ENCODE assay signal across 20 cellular contexts in genomic region chr7:2818653-2819052, GRCh38. TPM values are rescaled to one million over a fixed set of nuclear protein-coding genes. Genes with fewer than 3 reads are reported as not detected.
DNase-seq lines count a peak whose midpoint lies in the region; ATAC-seq, FAIRE-seq and TF ChIP-seq lines count a peak whose summit lies in the region.
"Had no signal": no experiment of that assay in that cellular context is flagged by ENCODE, and none has a peak within 500 bp of the region (broad histone marks: within the 10 kb centered on the region; RNA-seq: fewer than 3 reads in every experiment).

No MANE protein-coding gene starts in this region.

- H3K27ac Mint-ChIP-seq in MCF 10A (ENCODE audit: low read depth, unreplicated experiment): no peak overlapping the region
- H3K27ac Mint-ChIP-seq: B cell, natural killer cell, T-helper 17 cell had no signal

- CTCF ChIA-PET in mammary epithelial cell (lab: Charles Lee; ENCODE audit: low non-redundant PET) (no interaction called here), MCF 10A (lab: Yijun Ruan, JAX) (interaction anchor here (0.5 to 0.9 kb wide), 3 partner anchors 47 to 367 kb away, joined by 3 read pairs; no protein-coding TSS in a partner anchor)

- H3K4me1 Mint-ChIP-seq in MCF 10A (ENCODE audit: insufficient read depth, unreplicated experiment): peaks cover 34% of the 10 kb centered on the region

- peaks cover 47% of the 10 kb centered on the region for H3K4me1 ChIP-seq in mammary epithelial cell (ENCODE audit: insufficient read depth, low read length)
- H3K4me1 ChIP-seq in RWPE2 (ENCODE audit: insufficient read depth, poor library complexity, severe bottlenecking): peaks cover 46% of the 10 kb centered on the region
- H3K4me1 ChIP-seq in kidney (ENCODE audit: control insufficient read depth in 1 of 2, insufficient read depth in 1 of 2, low read depth in 1 of 2, low read length in 2 of 2): peaks cover 7 to 34% of the 10 kb centered on the region in 2 donors
- peaks cover 18 to 66% (median 33%) of the 10 kb centered on the region in 4 donors for H3K4me1 ChIP-seq in stomach

- no peaks in the 10 kb centered on the region for H3K27me3 Mint-ChIP-seq in MCF 10A (ENCODE audit: insufficient read depth, unreplicated experiment)
- H3K27me3 Mint-ChIP-seq: B cell, T-helper 17 cell had no signal

- dilution Hi-C loops in mammary epithelial cell (cut with HindIII; ENCODE audit: low sequenced_read_pairs): no loop called here

- BruUV-seq in mammary epithelial cell (replicated peaks; lab: Mats Ljungman, UMichigan) (no TSS peak), MCF 10A (replicated peaks; lab: Mats Ljungman, UMichigan) (no TSS peak)

- no peaks in the 10 kb centered on the region for H4K20me1 ChIP-seq in mammary epithelial cell (ENCODE audit: insufficient read depth, low read length)

- no peak overlapping the region for H3K4me2 ChIP-seq in mammary epithelial cell (ENCODE audit: insufficient read depth, low read depth, low read length)

- peaks cover 77% of the 10 kb centered on the region for H3K79me2 ChIP-seq in mammary epithelial cell (ENCODE audit: insufficient read depth, low read length)

- H3K4me3 Mint-ChIP-seq in MCF 10A (ENCODE audit: unreplicated experiment): no peak overlapping the region
- H3K4me3 Mint-ChIP-seq: B cell, natural killer cell, T-helper 17 cell had no signal

- TF ChIP-seq POLR2A in stomach (IDR thresholded peaks at IDR 0.05): no peak

- H3K36me3 ChIP-seq in mammary epithelial cell (ENCODE audit: insufficient read depth, low read length): no peaks in the 10 kb centered on the region
- H3K36me3 ChIP-seq in RWPE2 (ENCODE audit: low read depth): peaks cover 3% of the 10 kb centered on the region; the same call in 1 of the 2 replicates
- no peaks in the 10 kb centered on the region for H3K36me3 ChIP-seq in kidney (ENCODE audit: control insufficient read depth in 1 of 2, insufficient read depth in 2 of 2, low read length in 2 of 2)
- no peaks in the 10 kb centered on the region for H3K36me3 ChIP-seq in stomach
- H3K36me3 ChIP-seq: adrenal gland, upper lobe of left lung had no signal

- TF ChIP-seq EP300 in stomach (IDR thresholded peaks at IDR 0.05): no peak

- in situ Hi-C loops in mammary epithelial cell (cut with MboI; ENCODE audit: low sequenced_read_pairs in 2 of 2): no loop called here

- H3K27me3 ChIP-seq in mammary epithelial cell (ENCODE audit: insufficient read depth, low read length) (no peaks in the 10 kb centered on the region), RWPE2 (ENCODE audit: insufficient read depth, poor library complexity, severe bottlenecking) (no peaks in the 10 kb centered on the region), stomach (no peaks in the 10 kb centered on the region)
- H3K27me3 ChIP-seq: adrenal gland, upper lobe of left lung had no signal

- no peak for FAIRE-seq in kidney (lab: Jason Lieb, UNC)
- FAIRE-seq in HTR-8/SVneo (lab: Jason Lieb, UNC): no peak
- FAIRE-seq: bronchial epithelial cell had no signal

- no peaks in the 10 kb centered on the region for H3K9me3 ChIP-seq in mammary epithelial cell (replicated peaks; ENCODE audit: insufficient read depth, low read length)
- H3K9me3 ChIP-seq in RWPE2 (ENCODE audit: severe bottlenecking): no peaks in the 10 kb centered on the region
- H3K9me3 ChIP-seq in kidney (ENCODE audit: control insufficient read depth in 1 of 2, low read length in 2 of 2): no peaks in the 10 kb centered on the region
- no peaks in the 10 kb centered on the region for H3K9me3 ChIP-seq in stomach
- H3K9me3 ChIP-seq: adrenal gland, upper lobe of left lung had no signal

- H3K27ac ChIP-seq in mammary epithelial cell (ENCODE audit: insufficient read depth, low read depth, low read length): peak overlapping the region; percentile 92
- H3K27ac ChIP-seq in RWPE2 (ENCODE audit: poor library complexity, severe bottlenecking): peak overlapping the region; percentile 99
- peak overlapping the region; percentile 10 to 23 for H3K27ac ChIP-seq in kidney (ENCODE audit: low read depth in 2 of 2, low read length in 2 of 2)
- H3K27ac ChIP-seq in stomach: peak overlapping the region in 3 of 5 donors; percentile 18 to 41 (median 24)

- WGBS in mammary epithelial cell (ENCODE audit: low coverage, missing lambda C conversion rate): 100% methylated on average over 8 of the region's 12 CpGs
- 85 to 96% (median 90%) methylated on average over 12 of the region's 12 CpGs for WGBS in stomach, 5 donors

- no peak overlapping the region for H3K9ac ChIP-seq in mammary epithelial cell (ENCODE audit: insufficient read depth, low read length)
- no peak overlapping the region for H3K9ac ChIP-seq in kidney (ENCODE audit: low read length in 2 of 2)

- H3K36me3 Mint-ChIP-seq in MCF 10A (ENCODE audit: insufficient read depth, unreplicated experiment): peaks cover 14% of the 10 kb centered on the region
- H3K36me3 Mint-ChIP-seq: natural killer cell had no signal

- H2AFZ ChIP-seq in mammary epithelial cell (ENCODE audit: low read depth, low read length): no peak overlapping the region

- no peak for TF ChIP-seq CTCF in mammary epithelial cell (conservative IDR thresholded peaks at IDR 0.05 in 1 of 2, IDR thresholded peaks at IDR 0.05 in 1 of 2; ENCODE audit: extremely low read depth in 1 of 2, insufficient read depth in 1 of 2, low read depth in 1 of 2, low read length in 2 of 2)
- TF ChIP-seq CTCF in MCF 10A (IDR thresholded peaks at IDR 0.05; ENCODE audit: unreplicated experiment): no peak
- TF ChIP-seq CTCF in RWPE2 (IDR thresholded peaks at IDR 0.05; ENCODE audit: poor library complexity, severe bottlenecking): no peak
- no peak for TF ChIP-seq CTCF in kidney (IDR thresholded peaks at IDR 0.05; ENCODE audit: borderline replicate concordance, extremely low read depth, insufficient read depth)
- TF ChIP-seq CTCF in stomach (IDR thresholded peaks at IDR 0.05): no peak

- no peak for ATAC-seq in RWPE2 (ENCODE audit: low read depth)
- ATAC-seq: HCT116, natural killer cell, T-helper 17 cell had no signal

- intact Hi-C loops in mammary epithelial cell (cut with micrococcal nuclease): no loop called here
- intact Hi-C loops in MCF 10A (cut with micrococcal nuclease): no loop called here
- intact Hi-C loops in kidney (cut with DNase I): no loop called here
- intact Hi-C loops in stomach (cut with DNase I; ENCODE audit: low total_unique reads): no loop called here

- no peak for DNase-seq in mammary epithelial cell
- no peak for DNase-seq in MCF 10A (ENCODE audit: unreplicated experiment)
- no peak for DNase-seq in RWPE2 (ENCODE audit: low spot score)
- no peak for DNase-seq in kidney
- DNase-seq in stomach: no peak
- no peak for DNase-seq in SW 1271 (lab: John Stamatoyannopoulos, UW)
- DNase-seq in nucleus accumbens (lab: John Stamatoyannopoulos, UW): no peak
- DNase-seq in HTR-8/SVneo (ENCODE audit: insufficient read length, low spot score): no peak
- DNase-seq: activated CD4-positive, alpha-beta T cell treated with anti-CD3 and anti-CD28 coated beads, Interleukin-2, amount 50 U/mL, for 1 hour; mesendoderm; natural killer cell; NCI-H146; NCI-H526 treated with DMSO at 0.1 percent for 48 hours; SIG-M5; T-helper 17 cell had no signal

- POLR2A ChIA-PET in MCF 10A (lab: Yijun Ruan, JAX): interaction anchor here (0.5 to 1.6 kb wide), 2 partner anchors 61 to 1075 kb away, joined by 3 to 4 read pairs; no protein-coding TSS in a partner anchor

- no peaks in the 10 kb centered on the region for H3K9me3 Mint-ChIP-seq in MCF 10A (ENCODE audit: unreplicated experiment)
- H3K9me3 Mint-ChIP-seq: natural killer cell had no signal

- no peak overlapping the region for H3K4me3 ChIP-seq in mammary epithelial cell (replicated peaks in 1 of 3; ENCODE audit: insufficient read depth in 1 of 3, low read depth in 2 of 3, low read length in 3 of 3)
- no peak overlapping the region for H3K4me3 ChIP-seq in RWPE2 (ENCODE audit: severe bottlenecking)
- H3K4me3 ChIP-seq in kidney (ENCODE audit: low read length in 2 of 2): no peak overlapping the region
- H3K4me3 ChIP-seq in stomach: no peak overlapping the region
- H3K4me3 ChIP-seq: adrenal gland, upper lobe of left lung had no signal

RNA-seq across cellular contexts. Expression of gene GNA12, which starts 25.5 kb away (rescaled TPM):
- total RNA-seq in mammary epithelial cell: 10 to 100 TPM; 26.2 to 46.0 TPM
- polyA plus RNA-seq in mammary epithelial cell: 67.7 TPM
- polyA minus RNA-seq in mammary epithelial cell: 60.6 TPM
- total RNA-seq in MCF 10A (2022): 36.2 and 38.6 TPM in 2 replicates
- 41.1 TPM for total RNA-seq in kidney
- 16.5 TPM for polyA plus RNA-seq in kidney (ENCODE audit: insufficient read depth, low read depth, low replicate concordance)
- 10 to 100 TPM in 4 of 5 donors, 1 to 10 TPM in 1; 2.0 to 54.6 (median 28.6) TPM for total RNA-seq in stomach
- polyA plus RNA-seq in stomach: 10 to 100 TPM in 2 of 3 donors, 1 to 10 TPM in 1; 6.0 to 24.7 (median 19.4) TPM

Comparison
In these comparisons a context has a peak if more than half of its experiments do, and no peak if none do; other contexts are left out.
1. H3K27ac ChIP-seq: peak in every context shown above with its lines; median percentile 99 in RWPE2; 92 in mammary epithelial cell; 24 in stomach; 16 in kidney.